19 cellular contexts compared by ENCODE assay signal in genomic region chr9:38178282-38178681, GRCh38.
DNase-seq lines count a peak whose midpoint lies in the region; ATAC-seq and TF ChIP-seq lines count a peak whose summit lies in the region.
"Had no signal": no experiment of that assay in that cellular context is flagged by ENCODE, and none has a peak within 500 bp of the region (broad histone marks: within the 10 kb centered on the region; RNA-seq: fewer than 3 reads in every experiment).

No MANE protein-coding gene starts in this region.

- no peak overlapping the region for H3K27ac ChIP-seq in lower lobe of right lung
- H3K27ac ChIP-seq: suprapubic skin had no signal

- H3K36me3 ChIP-seq in lower lobe of right lung, result no peaks in the 10 kb centered on the region
- H3K36me3 ChIP-seq: suprapubic skin had no signal

- no peak overlapping the region for H3K4me3 ChIP-seq in lower lobe of right lung
- H3K4me3 ChIP-seq: suprapubic skin had no signal

- TF ChIP-seq CTCF in lower lobe of right lung (IDR thresholded peaks at IDR 0.05), result no peak

- ATAC-seq in lower lobe of right lung (peak; percentile 76 to 83), HG03097 (IDR thresholded peaks at IDR 0.05; ENCODE audit: low FRiP score, unreplicated experiment) (no peak)
- ATAC-seq: natural killer cell, Panc1 had no signal

- H3K9me3 ChIP-seq in lower lobe of right lung, result no peaks in the 10 kb centered on the region
- H3K9me3 ChIP-seq: suprapubic skin had no signal

- peaks cover 3% of the 10 kb centered on the region for H3K27me3 ChIP-seq in lower lobe of right lung (ENCODE audit: low read depth)
- H3K27me3 ChIP-seq: suprapubic skin had no signal

- intact Hi-C loops in lower lobe of right lung (cut with DNase I), result no loop called here

- no peaks in the 10 kb centered on the region for H3K4me1 ChIP-seq in lower lobe of right lung

- peak; percentile 93 for DNase-seq in DMS53 (lab: John Stamatoyannopoulos, UW)
- DNase-seq in NCI-H2029 (lab: John Stamatoyannopoulos, UW), result peak; percentile 72
- DNase-seq in SW480 (ENCODE audit: low spot score), result peak; percentile 5
- DNase-seq in lower lobe of right lung, result no peak
- DNase-seq in NOMO-1 treated with DMSO at 0.1 percent for 48 hours (lab: John Stamatoyannopoulos, UW; ENCODE audit: unreplicated experiment), result no peak
- no peak for DNase-seq in NCI-H1694 treated with DMSO at 0.1 percent for 48 hours (lab: John Stamatoyannopoulos, UW)
- no peak for DNase-seq in effector CD8-positive, alpha-beta T cell (lab: John Stamatoyannopoulos, UW)
- DNase-seq: activated CD4-positive, alpha-beta memory T cell treated with anti-CD3 and anti-CD28 coated beads for 36 hours; AML-193; head of caudate nucleus; mesendoderm; natural killer cell; NCI-H146; NCI-H526 treated with DMSO at 0.1 percent for 48 hours; posterior cingulate gyrus; stimulated activated CD4-positive, alpha-beta T cell treated with anti-CD3 and anti-CD28 coated beads, Interleukin-4, amount 100 ng/mL, for 24 hours had no signal

Comparison
In these comparisons a context has a peak if more than half of its experiments do, and no peak if none do; other contexts are left out.
1. DNase-seq: peak in DMS53 (single experiment), NCI-H2029 (single experiment) and SW480 (single experiment); none in lower lobe of right lung (single experiment), NOMO-1 treated with DMSO at 0.1 percent for 48 hours (single experiment), NCI-H1694 treated with DMSO at 0.1 percent for 48 hours (single experiment) and effector CD8-positive, alpha-beta T cell (single experiment).